ENCODE assay signal across 20 cellular contexts in genomic region chr12:122137229-122137628, GRCh38. TPM values are rescaled to one million over a fixed set of nuclear protein-coding genes. Genes with fewer than 3 reads are reported as not detected.
A peak's percentile ranks its signal among the peaks of the same experiment; 100 is the strongest.
DNase-seq lines count a peak whose midpoint lies in the region; ATAC-seq, FAIRE-seq and TF ChIP-seq lines count a peak whose summit lies in the region.
"Had no signal": no experiment of that assay in that cellular context is flagged by ENCODE, and none has a peak within 500 bp of the region (broad histone marks: within the 10 kb centered on the region; RNA-seq: fewer than 3 reads in every experiment).

No MANE protein-coding gene starts in this region.

- TF ChIP-seq POLR2A in HepG2 (IDR thresholded peaks at IDR 0.05; ENCODE audit: insufficient read depth in 1 of 2, low read depth in 2 of 2, low read length in 2 of 2) (no peak), right lobe of liver (IDR thresholded peaks at IDR 0.05) (no peak)

- TF ChIP-seq CTCF in HepG2 (CRISPR knock-in tag; IDR thresholded peaks at IDR 0.05) = 0 out of 2 replicates have a peak, but pooled peaks have one; percentile 5
- TF ChIP-seq CTCF in right lobe of liver (IDR thresholded peaks at IDR 0.05) = no peak
- TF ChIP-seq CTCF in VCaP (conservative IDR thresholded peaks at IDR 0.05) = peak; percentile 20; the same call in 1 of the 2 replicates
- no peak for TF ChIP-seq CTCF in ascending aorta (IDR thresholded peaks at IDR 0.05)

- BruUV-seq in HepG2 (replicated peaks; lab: Mats Ljungman, UMichigan) = no TSS peak

- no peak overlapping the region for H3K4me3 ChIP-seq in HepG2 (replicated peaks in 1 of 3; ENCODE audit: insufficient read depth in 1 of 3, low read depth in 2 of 3, low read length in 3 of 3)
- H3K4me3 ChIP-seq in right lobe of liver = no peak overlapping the region
- H3K4me3 ChIP-seq in ascending aorta = no peak overlapping the region
- H3K4me3 ChIP-seq: right atrium auricular region had no signal

- FAIRE-seq in HepG2 (lab: Jason Lieb, UNC) = no peak
- FAIRE-seq: frontal cortex, islet of Langerhans had no signal

- no peak overlapping the region for H3K27ac ChIP-seq in HepG2 (ENCODE audit: extremely low read length, insufficient read depth, low read length)
- H3K27ac ChIP-seq in right lobe of liver = no peak overlapping the region
- H3K27ac ChIP-seq in VCaP = peak overlapping the region; percentile 8; the same call in 1 of the 2 replicates
- H3K27ac ChIP-seq in ascending aorta = no peak overlapping the region
- H3K27ac ChIP-seq: right atrium auricular region had no signal

- DNase-seq in HepG2 (ENCODE audit: low spot score) (no peak), right lobe of liver (no peak), iPS-NIHi11 (ENCODE audit: low spot score) (peak; percentile 81), ascending aorta (ENCODE audit: low spot score in 2 of 2) (no peak), DMS 273 treated with DMSO at 0.1 percent for 48 hours (lab: John Stamatoyannopoulos, UW) (no peak)
- DNase-seq: AML-193; anterior cingulate cortex; GOT3; MM.1S; stimulated activated CD4-positive, alpha-beta T cell treated with anti-CD3 and anti-CD28 coated beads, Interleukin-4, amount 100 ng/mL, for 1 hour had no signal

- POLR2A ChIA-PET in HepG2 (lab: Yijun Ruan, JAX) = no interaction called here

- in situ Hi-C loops in HepG2 (cut with HindIII; ENCODE audit: extremely low pct_ligation_motif_present, low pct_unique_long_range_greater_than_20kb) = no loop called here

- H4K20me1 ChIP-seq in HepG2 (ENCODE audit: insufficient read depth, low read length) = no peaks in the 10 kb centered on the region

- intact Hi-C loops in HepG2 (cut with micrococcal nuclease; ENCODE audit: unreplicated experiment) = no loop called here
- intact Hi-C loops in right lobe of liver (cut with DNase I) = loop anchor here in 1 of 2 donors (5.0 kb wide), 1 partner anchor 60 kb away; no protein-coding TSS in a partner anchor
- intact Hi-C loops in ascending aorta (cut with DNase I) = no loop called here

- TF ChIP-seq RAD21 in HepG2 (CRISPR knock-in tag; IDR thresholded peaks at IDR 0.05) = no peak

- H3K9ac ChIP-seq in HepG2 (ENCODE audit: insufficient read depth, low read depth, low read length) = no peak overlapping the region

- H3K36me3 ChIP-seq in HepG2 (replicated peaks in 1 of 2; ENCODE audit: control insufficient read depth in 1 of 2, insufficient read depth in 2 of 2, low read length in 2 of 2) = peaks cover 9 to 21% of the 10 kb centered on the region in 2 experiments; a peak in 4 of 5 replicates
- peaks cover 6 to 22% (median 12%) of the 10 kb centered on the region in 4 donors for H3K36me3 ChIP-seq in right lobe of liver
- peaks cover 63 to 81% of the 10 kb centered on the region in 2 donors for H3K36me3 ChIP-seq in ascending aorta

- H3K4me1 ChIP-seq in HepG2 (ENCODE audit: insufficient read depth, low read length) (no peaks in the 10 kb centered on the region), right lobe of liver (peaks cover 0 to 11% (median 3%) of the 10 kb centered on the region in 4 donors), ascending aorta (no peaks in the 10 kb centered on the region)
- H3K4me1 ChIP-seq: right atrium auricular region had no signal

- no peak overlapping the region for H3K4me2 ChIP-seq in HepG2 (ENCODE audit: low read depth, low read length)

- H2AFZ ChIP-seq in HepG2 (ENCODE audit: low read length) = no peak overlapping the region

- H3K9me3 ChIP-seq in HepG2 (ENCODE audit: low read length) = no peaks in the 10 kb centered on the region
- H3K9me3 ChIP-seq in right lobe of liver = no peaks in the 10 kb centered on the region
- H3K9me3 ChIP-seq in ascending aorta = no peaks in the 10 kb centered on the region
- H3K9me3 ChIP-seq: right atrium auricular region had no signal

- CTCF ChIA-PET in HepG2 (lab: Yijun Ruan, JAX; ENCODE audit: low intra/inter-chr PET ratio, low total read pairs) = interaction anchor here (0.6 kb wide), 1 partner anchor 53 kb away, joined by 3 read pairs; no protein-coding TSS in a partner anchor

- ATAC-seq in HepG2 = peak; percentile 22; the same call in 1 of the 3 replicates
- ATAC-seq in right lobe of liver = no peak
- no peak for ATAC-seq in HG03135 (IDR thresholded peaks at IDR 0.05; ENCODE audit: unreplicated experiment)
- ATAC-seq in HG03520 (IDR thresholded peaks at IDR 0.05; ENCODE audit: unreplicated experiment) = no peak
- ATAC-seq: activated T-helper 17 cell treated with anti-CD3 and anti-CD28 coated beads, Interleukin-2, amount 50 U/mL, for 72 hours; stimulated activated effector memory CD8-positive, alpha-beta T cell treated with anti-CD3 and anti-CD28 coated beads, Interleukin-12 subunit alpha, Interleukin-12 subunit beta, amount 100 ng/mL, for 72 hours had no signal

- H3K79me2 ChIP-seq in HepG2 (ENCODE audit: insufficient read depth, low read length) = no peaks in the 10 kb centered on the region

- H3K27me3 ChIP-seq in HepG2 (ENCODE audit: control insufficient read depth in 1 of 2, insufficient read depth in 2 of 2, low read length in 2 of 2) = no peaks in the 10 kb centered on the region
- H3K27me3 ChIP-seq in right lobe of liver = no peaks in the 10 kb centered on the region
- H3K27me3 ChIP-seq in ascending aorta = no peaks in the 10 kb centered on the region
- H3K27me3 ChIP-seq: right atrium auricular region had no signal

- WGBS in HepG2 (ENCODE audit: low lambda C conversion rate) = 83% methylated on average over 6 of the region's 10 CpGs
- 61% methylated on average over 2 of the region's 10 CpGs for WGBS in right lobe of liver (ENCODE audit: insufficient coverage, low coverage, low lambda C conversion rate, missing lambda C conversion rate)

- no peak for TF ChIP-seq EP300 in HepG2 (IDR thresholded peaks at IDR 0.05; ENCODE audit: low read depth in 2 of 2, low read length in 2 of 2)
- no peak for TF ChIP-seq EP300 in HepG2 (CRISPR knock-in tag; IDR thresholded peaks at IDR 0.05; ENCODE audit: borderline replicate concordance)

RNA-seq across cellular contexts. Expression of gene IL31, which starts 36.8 kb away (rescaled TPM):
- total RNA-seq in HepG2 (2016; rRNA removed; fragmentation: Illumina TruSeq; extraction: Trizol) (not detected in 2 replicates), right lobe of liver (not detected), ascending aorta (not detected)
- not detected in 2 replicates for total RNA-seq in HepG2 (2016; cell fraction: cytosol; rRNA removed; fragmentation: Illumina TruSeq; extraction: Trizol; ENCODE audit: low read depth)
- not detected in 2 replicates for total RNA-seq in HepG2 (2016; cell fraction: insoluble cytoplasmic fraction; rRNA removed; fragmentation: Illumina TruSeq; extraction: Trizol)
- total RNA-seq in HepG2 (2016; cell fraction: membrane; rRNA removed; fragmentation: Illumina TruSeq; extraction: Trizol) = not detected in 2 replicates
- not detected in 2 replicates for total RNA-seq in HepG2 (2016; cell fraction: nucleus; rRNA removed; fragmentation: Illumina TruSeq; extraction: Trizol)
- polyA plus RNA-seq in HepG2 (2011; rRNA removed) = not detected in 2 replicates
- not detected in 2 replicates for polyA plus RNA-seq in HepG2 (2011; cell fraction: cytosol; rRNA removed)
- not detected in 2 replicates for polyA plus RNA-seq in HepG2 (2011; cell fraction: nucleus; rRNA removed)
- polyA plus RNA-seq in HepG2 (2012) = not detected in 2 replicates
- not detected in 2 replicates for polyA plus RNA-seq in HepG2 (2016; cell fraction: cytosol; fragmentation: Illumina TruSeq; extraction: Trizol; ENCODE audit: low read depth)
- polyA plus RNA-seq in HepG2 (2016; cell fraction: insoluble cytoplasmic fraction; fragmentation: Illumina TruSeq; extraction: Trizol; ENCODE audit: low read depth) = not detected in 2 replicates
- polyA plus RNA-seq in HepG2 (2016; cell fraction: membrane; fragmentation: Illumina TruSeq; extraction: Trizol; ENCODE audit: low read depth) = not detected in 2 replicates
- not detected in 2 replicates for polyA plus RNA-seq in HepG2 (2016; cell fraction: nucleus; fragmentation: Illumina TruSeq; extraction: Trizol; ENCODE audit: insufficient read depth, low read depth)
- polyA minus RNA-seq in HepG2 (2011; rRNA and poly(A)+ RNA removed; ENCODE audit: low replicate concordance) = not detected in 2 replicates
- not detected in 2 replicates for polyA minus RNA-seq in HepG2 (2011; cell fraction: cytosol; rRNA and poly(A)+ RNA removed)
- polyA minus RNA-seq in HepG2 (2011; cell fraction: nucleus; rRNA and poly(A)+ RNA removed) = not detected in 2 replicates
- total RNA-seq: activated T-helper 17 cell treated with anti-CD3 and anti-CD28 coated beads, Interleukin-2, amount 50 U/mL, for 72 hours; Daoy; frontal cortex; right atrium auricular region; urinary bladder had no signal
- polyA plus RNA-seq: urinary bladder had no signal

RNA-seq across cellular contexts. Expression of gene LRRC43, which starts 45.7 kb away (rescaled TPM):
- total RNA-seq in HepG2 (2016; rRNA removed; fragmentation: Illumina TruSeq; extraction: Trizol) (not detected in 2 replicates), right lobe of liver (under 1 TPM in 3 of 6 experiments, not detected in 3; 0.26 to 0.37 (median 0.31) TPM), ascending aorta (not detected)
- not detected in 2 replicates for total RNA-seq in HepG2 (2016; cell fraction: cytosol; rRNA removed; fragmentation: Illumina TruSeq; extraction: Trizol; ENCODE audit: low read depth)
- not detected in 2 replicates for total RNA-seq in HepG2 (2016; cell fraction: insoluble cytoplasmic fraction; rRNA removed; fragmentation: Illumina TruSeq; extraction: Trizol)
- total RNA-seq in HepG2 (2016; cell fraction: membrane; rRNA removed; fragmentation: Illumina TruSeq; extraction: Trizol) = not detected in 2 replicates
- total RNA-seq in HepG2 (2016; cell fraction: nucleus; rRNA removed; fragmentation: Illumina TruSeq; extraction: Trizol) = not detected in 2 replicates
- not detected in 2 replicates for polyA plus RNA-seq in HepG2 (2011; rRNA removed)
- polyA plus RNA-seq in HepG2 (2011; cell fraction: cytosol; rRNA removed) = not detected in 2 replicates
- polyA plus RNA-seq in HepG2 (2011; cell fraction: nucleus; rRNA removed) = not detected in 2 replicates
- not detected in 2 replicates for polyA plus RNA-seq in HepG2 (2012)
- not detected in 2 replicates for polyA plus RNA-seq in HepG2 (2016; cell fraction: cytosol; fragmentation: Illumina TruSeq; extraction: Trizol; ENCODE audit: low read depth)
- polyA plus RNA-seq in HepG2 (2016; cell fraction: insoluble cytoplasmic fraction; fragmentation: Illumina TruSeq; extraction: Trizol; ENCODE audit: low read depth) = not detected in 2 replicates
- not detected in 2 replicates for polyA plus RNA-seq in HepG2 (2016; cell fraction: membrane; fragmentation: Illumina TruSeq; extraction: Trizol; ENCODE audit: low read depth)
- 0.68 TPM in 1 of 2 replicates, not detected in the other for polyA plus RNA-seq in HepG2 (2016; cell fraction: nucleus; fragmentation: Illumina TruSeq; extraction: Trizol; ENCODE audit: insufficient read depth, low read depth)
- polyA minus RNA-seq in HepG2 (2011; rRNA and poly(A)+ RNA removed; ENCODE audit: low replicate concordance) = not detected in 2 replicates
- polyA minus RNA-seq in HepG2 (2011; cell fraction: cytosol; rRNA and poly(A)+ RNA removed) = not detected in 2 replicates
- polyA minus RNA-seq in HepG2 (2011; cell fraction: nucleus; rRNA and poly(A)+ RNA removed) = not detected in 2 replicates
- total RNA-seq: activated T-helper 17 cell treated with anti-CD3 and anti-CD28 coated beads, Interleukin-2, amount 50 U/mL, for 72 hours; urinary bladder had no signal

RNA-seq across cellular contexts. Expression of gene MLXIP, which starts 58.7 kb away (rescaled TPM):
- total RNA-seq in HepG2 (2016; rRNA removed; fragmentation: Illumina TruSeq; extraction: Trizol) (4.4 and 5.3 TPM in 2 replicates), right lobe of liver (10 to 100 TPM; 13.9 to 45.9 (median 16.6) TPM), ascending aorta (62.3 TPM)
- 23.5 and 32.3 TPM in 2 replicates for total RNA-seq in HepG2 (2016; cell fraction: cytosol; rRNA removed; fragmentation: Illumina TruSeq; extraction: Trizol; ENCODE audit: low read depth)
- 4.0 and 6.0 TPM in 2 replicates for total RNA-seq in HepG2 (2016; cell fraction: insoluble cytoplasmic fraction; rRNA removed; fragmentation: Illumina TruSeq; extraction: Trizol)
- 9.3 and 10.6 TPM in 2 replicates for total RNA-seq in HepG2 (2016; cell fraction: membrane; rRNA removed; fragmentation: Illumina TruSeq; extraction: Trizol)
- total RNA-seq in HepG2 (2016; cell fraction: nucleus; rRNA removed; fragmentation: Illumina TruSeq; extraction: Trizol) = 7.4 and 8.4 TPM in 2 replicates
- 6.3 and 6.7 TPM in 2 replicates for polyA plus RNA-seq in HepG2 (2011; rRNA removed)
- 2.2 and 2.4 TPM in 2 replicates for polyA plus RNA-seq in HepG2 (2011; cell fraction: cytosol; rRNA removed)
- 25.4 and 79.6 TPM in 2 replicates for polyA plus RNA-seq in HepG2 (2011; cell fraction: nucleus; rRNA removed)
- polyA plus RNA-seq in HepG2 (2012) = 10.8 and 14.9 TPM in 2 replicates
- polyA plus RNA-seq in HepG2 (2016; cell fraction: cytosol; fragmentation: Illumina TruSeq; extraction: Trizol; ENCODE audit: low read depth) = 8.7 and 8.8 TPM in 2 replicates
- 6.2 and 10.8 TPM in 2 replicates for polyA plus RNA-seq in HepG2 (2016; cell fraction: insoluble cytoplasmic fraction; fragmentation: Illumina TruSeq; extraction: Trizol; ENCODE audit: low read depth)
- polyA plus RNA-seq in HepG2 (2016; cell fraction: membrane; fragmentation: Illumina TruSeq; extraction: Trizol; ENCODE audit: low read depth) = 12.2 and 13.1 TPM in 2 replicates
- polyA plus RNA-seq in HepG2 (2016; cell fraction: nucleus; fragmentation: Illumina TruSeq; extraction: Trizol; ENCODE audit: insufficient read depth, low read depth) = 23.5 and 26.5 TPM in 2 replicates
- 10.1 and 18.6 TPM in 2 replicates for polyA minus RNA-seq in HepG2 (2011; rRNA and poly(A)+ RNA removed; ENCODE audit: low replicate concordance)
- 6.0 and 7.2 TPM in 2 replicates for polyA minus RNA-seq in HepG2 (2011; cell fraction: cytosol; rRNA and poly(A)+ RNA removed)
- polyA minus RNA-seq in HepG2 (2011; cell fraction: nucleus; rRNA and poly(A)+ RNA removed) = 12.4 and 12.6 TPM in 2 replicates

Comparison
In these comparisons a context has a peak if more than half of its experiments do, and no peak if none do; other contexts are left out.
1. CTCF ChIP-seq: peak in HepG2 (single experiment) and VCaP (single experiment); none in right lobe of liver (0 of 4) and ascending aorta (0 of 3).